1 cellular context compared by ENCODE assay signal in genomic region chr20:43959079-43959919, GRCh38.
TF ChIP-seq lines count a peak whose summit lies in the region.

No MANE protein-coding gene starts in this region.

TF ChIP-seq in K562, 482 proteins besides CTCF, POLR2A, EP300 and RAD21 (continued from another document and continues in another):
- 0 out of 2 replicates have a peak, but pooled peaks have one; percentile 27 for TF ChIP-seq CTBP1 (IDR thresholded peaks at IDR 0.05; ENCODE audit: borderline replicate concordance)
- no peak for TF ChIP-seq CBX5 (IDR thresholded peaks at IDR 0.05; ENCODE audit: borderline replicate concordance, low read depth)
- TF ChIP-seq, protein P1, sequence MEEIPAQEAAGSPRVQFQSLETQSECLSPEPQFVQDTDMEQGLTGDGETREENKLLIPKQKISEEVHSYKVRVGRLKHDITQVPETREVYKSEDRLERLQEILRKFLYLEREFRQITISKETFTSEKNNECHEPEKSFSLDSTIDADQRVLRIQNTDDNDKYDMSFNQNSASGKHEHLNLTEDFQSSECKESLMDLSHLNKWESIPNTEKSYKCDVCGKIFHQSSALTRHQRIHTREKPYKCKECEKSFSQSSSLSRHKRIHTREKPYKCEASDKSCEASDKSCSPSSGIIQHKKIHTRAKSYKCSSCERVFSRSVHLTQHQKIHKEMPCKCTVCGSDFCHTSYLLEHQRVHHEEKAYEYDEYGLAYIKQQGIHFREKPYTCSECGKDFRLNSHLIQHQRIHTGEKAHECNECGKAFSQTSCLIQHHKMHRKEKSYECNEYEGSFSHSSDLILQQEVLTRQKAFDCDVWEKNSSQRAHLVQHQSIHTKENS (CRISPR knock-in tag; IDR thresholded peaks at IDR 0.05), result no peak
- TF ChIP-seq ZNF586 (CRISPR knock-in tag; conservative IDR thresholded peaks at IDR 0.05), result no peak
- no peak for TF ChIP-seq NR2C2 (CRISPR knock-in tag; IDR thresholded peaks at IDR 0.05)
- TF ChIP-seq NR2C2 (tag; IDR thresholded peaks at IDR 0.05), result peak; percentile 90
- TF ChIP-seq, protein P2, sequence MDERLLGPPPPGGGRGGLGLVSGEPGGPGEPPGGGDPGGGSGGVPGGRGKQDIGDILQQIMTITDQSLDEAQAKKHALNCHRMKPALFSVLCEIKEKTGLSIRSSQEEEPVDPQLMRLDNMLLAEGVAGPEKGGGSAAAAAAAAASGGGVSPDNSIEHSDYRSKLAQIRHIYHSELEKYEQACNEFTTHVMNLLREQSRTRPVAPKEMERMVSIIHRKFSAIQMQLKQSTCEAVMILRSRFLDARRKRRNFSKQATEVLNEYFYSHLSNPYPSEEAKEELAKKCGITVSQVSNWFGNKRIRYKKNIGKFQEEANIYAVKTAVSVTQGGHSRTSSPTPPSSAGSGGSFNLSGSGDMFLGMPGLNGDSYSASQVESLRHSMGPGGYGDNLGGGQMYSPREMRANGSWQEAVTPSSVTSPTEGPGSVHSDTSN (CRISPR knock-in tag; IDR thresholded peaks at IDR 0.05; ENCODE audit: low read depth), result no peak
- TF ChIP-seq, protein P2 (tag; conservative IDR thresholded peaks at IDR 0.05; ENCODE audit: low read depth), result 0 out of 2 replicates have a peak, but pooled peaks have one; percentile 36
- TF ChIP-seq SP1 (CRISPR knock-in tag; IDR thresholded peaks at IDR 0.05), result no peak
- TF ChIP-seq, protein P3, sequence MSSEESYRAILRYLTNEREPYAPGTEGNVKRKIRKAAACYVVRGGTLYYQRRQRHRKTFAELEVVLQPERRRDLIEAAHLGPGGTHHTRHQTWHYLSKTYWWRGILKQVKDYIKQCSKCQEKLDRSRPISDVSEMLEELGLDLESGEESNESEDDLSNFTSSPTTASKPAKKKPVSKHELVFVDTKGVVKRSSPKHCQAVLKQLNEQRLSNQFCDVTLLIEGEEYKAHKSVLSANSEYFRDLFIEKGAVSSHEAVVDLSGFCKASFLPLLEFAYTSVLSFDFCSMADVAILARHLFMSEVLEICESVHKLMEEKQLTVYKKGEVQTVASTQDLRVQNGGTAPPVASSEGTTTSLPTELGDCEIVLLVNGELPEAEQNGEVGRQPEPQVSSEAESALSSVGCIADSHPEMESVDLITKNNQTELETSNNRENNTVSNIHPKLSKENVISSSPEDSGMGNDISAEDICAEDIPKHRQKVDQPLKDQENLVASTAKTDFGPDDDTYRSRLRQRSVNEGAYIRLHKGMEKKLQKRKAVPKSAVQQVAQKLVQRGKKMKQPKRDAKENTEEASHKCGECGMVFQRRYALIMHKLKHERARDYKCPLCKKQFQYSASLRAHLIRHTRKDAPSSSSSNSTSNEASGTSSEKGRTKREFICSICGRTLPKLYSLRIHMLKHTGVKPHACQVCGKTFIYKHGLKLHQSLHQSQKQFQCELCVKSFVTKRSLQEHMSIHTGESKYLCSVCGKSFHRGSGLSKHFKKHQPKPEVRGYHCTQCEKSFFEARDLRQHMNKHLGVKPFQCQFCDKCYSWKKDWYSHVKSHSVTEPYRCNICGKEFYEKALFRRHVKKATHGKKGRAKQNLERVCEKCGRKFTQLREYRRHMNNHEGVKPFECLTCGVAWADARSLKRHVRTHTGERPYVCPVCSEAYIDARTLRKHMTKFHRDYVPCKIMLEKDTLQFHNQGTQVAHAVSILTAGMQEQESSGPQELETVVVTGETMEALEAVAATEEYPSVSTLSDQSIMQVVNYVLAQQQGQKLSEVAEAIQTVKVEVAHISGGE (CRISPR knock-in tag; IDR thresholded peaks at IDR 0.05), result 0 out of 6 replicates have a peak, but pooled peaks of 1 of the 3 experiments have one; percentile 26
- TF ChIP-seq, protein P4, sequence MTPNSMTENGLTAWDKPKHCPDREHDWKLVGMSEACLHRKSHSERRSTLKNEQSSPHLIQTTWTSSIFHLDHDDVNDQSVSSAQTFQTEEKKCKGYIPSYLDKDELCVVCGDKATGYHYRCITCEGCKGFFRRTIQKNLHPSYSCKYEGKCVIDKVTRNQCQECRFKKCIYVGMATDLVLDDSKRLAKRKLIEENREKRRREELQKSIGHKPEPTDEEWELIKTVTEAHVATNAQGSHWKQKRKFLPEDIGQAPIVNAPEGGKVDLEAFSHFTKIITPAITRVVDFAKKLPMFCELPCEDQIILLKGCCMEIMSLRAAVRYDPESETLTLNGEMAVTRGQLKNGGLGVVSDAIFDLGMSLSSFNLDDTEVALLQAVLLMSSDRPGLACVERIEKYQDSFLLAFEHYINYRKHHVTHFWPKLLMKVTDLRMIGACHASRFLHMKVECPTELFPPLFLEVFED (CRISPR knock-in tag; conservative IDR thresholded peaks at IDR 0.05), result 0 out of 2 replicates have a peak, but pooled peaks have one; percentile 45
- TF ChIP-seq KLF10 (CRISPR knock-in tag; IDR thresholded peaks at IDR 0.05), result no peak
- peak; percentile 55 for TF ChIP-seq CBFA2T3 (IDR thresholded peaks at IDR 0.05)
- peak; percentile 70; the same call in 1 of the 2 replicates for TF ChIP-seq ZNF395 (CRISPR knock-in tag; IDR thresholded peaks at IDR 0.05)
- peak; percentile 78 for TF ChIP-seq TEAD4 (IDR thresholded peaks at IDR 0.05; ENCODE audit: low read length)
- no peak for TF ChIP-seq TEAD4 (CRISPR knock-in tag; IDR thresholded peaks at IDR 0.05; ENCODE audit: borderline replicate concordance)
- 0 out of 4 replicates have a peak, but pooled peaks of 1 of the 2 experiments have one; percentile 29 for TF ChIP-seq ETV6 (IDR thresholded peaks at IDR 0.05; ENCODE audit: borderline replicate concordance in 1 of 2, low read depth in 2 of 2, low read length in 1 of 2)
- TF ChIP-seq ETV6 (CRISPR knock-in tag; IDR thresholded peaks at IDR 0.05; ENCODE audit: borderline replicate concordance), result no peak
- peak; percentile 63 for TF ChIP-seq TAL1 (IDR thresholded peaks at IDR 0.05)
- no peak for TF ChIP-seq ZNF830 (CRISPR knock-in tag; IDR thresholded peaks at IDR 0.05)
- TF ChIP-seq GTF2E2 (tag; IDR thresholded peaks at IDR 0.05), result no peak
- TF ChIP-seq DEAF1 (CRISPR knock-in tag; IDR thresholded peaks at IDR 0.05), result no peak
- TF ChIP-seq ARID1B (IDR thresholded peaks at IDR 0.05), result peak; percentile 77
- TF ChIP-seq HNRNPLL (IDR thresholded peaks at IDR 0.05; ENCODE audit: low read depth, low read length, poor library complexity, severe bottlenecking), result no peak
- TF ChIP-seq NR2C1 (IDR thresholded peaks at IDR 0.05), result no peak
- TF ChIP-seq NR2C1 (tag; IDR thresholded peaks at IDR 0.05), result peak; percentile 72
- no peak for TF ChIP-seq NFIX (CRISPR knock-in tag; IDR thresholded peaks at IDR 0.05; ENCODE audit: low read depth)
- no peak for TF ChIP-seq HCFC1 (IDR thresholded peaks at IDR 0.05; ENCODE audit: low read depth, low read length)
- TF ChIP-seq COPS2 (conservative IDR thresholded peaks at IDR 0.05), result no peak
- TF ChIP-seq, protein P5, sequence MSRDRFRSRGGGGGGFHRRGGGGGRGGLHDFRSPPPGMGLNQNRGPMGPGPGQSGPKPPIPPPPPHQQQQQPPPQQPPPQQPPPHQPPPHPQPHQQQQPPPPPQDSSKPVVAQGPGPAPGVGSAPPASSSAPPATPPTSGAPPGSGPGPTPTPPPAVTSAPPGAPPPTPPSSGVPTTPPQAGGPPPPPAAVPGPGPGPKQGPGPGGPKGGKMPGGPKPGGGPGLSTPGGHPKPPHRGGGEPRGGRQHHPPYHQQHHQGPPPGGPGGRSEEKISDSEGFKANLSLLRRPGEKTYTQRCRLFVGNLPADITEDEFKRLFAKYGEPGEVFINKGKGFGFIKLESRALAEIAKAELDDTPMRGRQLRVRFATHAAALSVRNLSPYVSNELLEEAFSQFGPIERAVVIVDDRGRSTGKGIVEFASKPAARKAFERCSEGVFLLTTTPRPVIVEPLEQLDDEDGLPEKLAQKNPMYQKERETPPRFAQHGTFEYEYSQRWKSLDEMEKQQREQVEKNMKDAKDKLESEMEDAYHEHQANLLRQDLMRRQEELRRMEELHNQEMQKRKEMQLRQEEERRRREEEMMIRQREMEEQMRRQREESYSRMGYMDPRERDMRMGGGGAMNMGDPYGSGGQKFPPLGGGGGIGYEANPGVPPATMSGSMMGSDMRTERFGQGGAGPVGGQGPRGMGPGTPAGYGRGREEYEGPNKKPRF (IDR thresholded peaks at IDR 0.05; ENCODE audit: low read depth, low read length), result no peak
- TF ChIP-seq FOXA3 (CRISPR knock-in tag; conservative IDR thresholded peaks at IDR 0.05 in 1 of 2, IDR thresholded peaks at IDR 0.05 in 1 of 2), result peak; percentile 54 to 80; a peak in 3 of 4 replicates
- TF ChIP-seq, protein P6, sequence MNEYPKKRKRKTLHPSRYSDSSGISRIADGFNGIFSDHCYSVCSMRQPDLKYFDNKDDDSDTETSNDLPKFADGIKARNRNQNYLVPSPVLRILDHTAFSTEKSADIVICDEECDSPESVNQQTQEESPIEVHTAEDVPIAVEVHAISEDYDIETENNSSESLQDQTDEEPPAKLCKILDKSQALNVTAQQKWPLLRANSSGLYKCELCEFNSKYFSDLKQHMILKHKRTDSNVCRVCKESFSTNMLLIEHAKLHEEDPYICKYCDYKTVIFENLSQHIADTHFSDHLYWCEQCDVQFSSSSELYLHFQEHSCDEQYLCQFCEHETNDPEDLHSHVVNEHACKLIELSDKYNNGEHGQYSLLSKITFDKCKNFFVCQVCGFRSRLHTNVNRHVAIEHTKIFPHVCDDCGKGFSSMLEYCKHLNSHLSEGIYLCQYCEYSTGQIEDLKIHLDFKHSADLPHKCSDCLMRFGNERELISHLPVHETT (CRISPR knock-in tag; conservative IDR thresholded peaks at IDR 0.05 in 1 of 2, IDR thresholded peaks at IDR 0.05 in 1 of 2), result peak in 1 of 2 experiments; percentile 33; a peak in 1 of 4 replicates
- no peak for TF ChIP-seq SNIP1 (IDR thresholded peaks at IDR 0.05; ENCODE audit: low read depth)
- no peak for TF ChIP-seq ZNF311 (CRISPR knock-in tag; IDR thresholded peaks at IDR 0.05)
- TF ChIP-seq TSC22D4 (tag; IDR thresholded peaks at IDR 0.05), result no peak
- TF ChIP-seq, protein P7, sequence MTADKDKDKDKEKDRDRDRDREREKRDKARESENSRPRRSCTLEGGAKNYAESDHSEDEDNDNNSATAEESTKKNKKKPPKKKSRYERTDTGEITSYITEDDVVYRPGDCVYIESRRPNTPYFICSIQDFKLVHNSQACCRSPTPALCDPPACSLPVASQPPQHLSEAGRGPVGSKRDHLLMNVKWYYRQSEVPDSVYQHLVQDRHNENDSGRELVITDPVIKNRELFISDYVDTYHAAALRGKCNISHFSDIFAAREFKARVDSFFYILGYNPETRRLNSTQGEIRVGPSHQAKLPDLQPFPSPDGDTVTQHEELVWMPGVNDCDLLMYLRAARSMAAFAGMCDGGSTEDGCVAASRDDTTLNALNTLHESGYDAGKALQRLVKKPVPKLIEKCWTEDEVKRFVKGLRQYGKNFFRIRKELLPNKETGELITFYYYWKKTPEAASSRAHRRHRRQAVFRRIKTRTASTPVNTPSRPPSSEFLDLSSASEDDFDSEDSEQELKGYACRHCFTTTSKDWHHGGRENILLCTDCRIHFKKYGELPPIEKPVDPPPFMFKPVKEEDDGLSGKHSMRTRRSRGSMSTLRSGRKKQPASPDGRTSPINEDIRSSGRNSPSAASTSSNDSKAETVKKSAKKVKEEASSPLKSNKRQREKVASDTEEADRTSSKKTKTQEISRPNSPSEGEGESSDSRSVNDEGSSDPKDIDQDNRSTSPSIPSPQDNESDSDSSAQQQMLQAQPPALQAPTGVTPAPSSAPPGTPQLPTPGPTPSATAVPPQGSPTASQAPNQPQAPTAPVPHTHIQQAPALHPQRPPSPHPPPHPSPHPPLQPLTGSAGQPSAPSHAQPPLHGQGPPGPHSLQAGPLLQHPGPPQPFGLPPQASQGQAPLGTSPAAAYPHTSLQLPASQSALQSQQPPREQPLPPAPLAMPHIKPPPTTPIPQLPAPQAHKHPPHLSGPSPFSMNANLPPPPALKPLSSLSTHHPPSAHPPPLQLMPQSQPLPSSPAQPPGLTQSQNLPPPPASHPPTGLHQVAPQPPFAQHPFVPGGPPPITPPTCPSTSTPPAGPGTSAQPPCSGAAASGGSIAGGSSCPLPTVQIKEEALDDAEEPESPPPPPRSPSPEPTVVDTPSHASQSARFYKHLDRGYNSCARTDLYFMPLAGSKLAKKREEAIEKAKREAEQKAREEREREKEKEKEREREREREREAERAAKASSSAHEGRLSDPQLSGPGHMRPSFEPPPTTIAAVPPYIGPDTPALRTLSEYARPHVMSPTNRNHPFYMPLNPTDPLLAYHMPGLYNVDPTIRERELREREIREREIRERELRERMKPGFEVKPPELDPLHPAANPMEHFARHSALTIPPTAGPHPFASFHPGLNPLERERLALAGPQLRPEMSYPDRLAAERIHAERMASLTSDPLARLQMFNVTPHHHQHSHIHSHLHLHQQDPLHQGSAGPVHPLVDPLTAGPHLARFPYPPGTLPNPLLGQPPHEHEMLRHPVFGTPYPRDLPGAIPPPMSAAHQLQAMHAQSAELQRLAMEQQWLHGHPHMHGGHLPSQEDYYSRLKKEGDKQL (CRISPR knock-in tag; IDR thresholded peaks at IDR 0.05; ENCODE audit: borderline replicate concordance), result no peak
- TF ChIP-seq RCOR1 (IDR thresholded peaks at IDR 0.05; ENCODE audit: borderline replicate concordance in 1 of 2, low read depth in 2 of 2, low read length in 2 of 2), result no peak; a peak in 1 of 4 replicates
- TF ChIP-seq RNF2 (IDR thresholded peaks at IDR 0.05), result peak; percentile 35; the same call in 1 of the 2 replicates
- TF ChIP-seq ESRRA (IDR thresholded peaks at IDR 0.05; ENCODE audit: borderline replicate concordance, low read depth), result peak; percentile 79
